24 cellular contexts compared by ENCODE assay signal in the genomic region with DNA sequence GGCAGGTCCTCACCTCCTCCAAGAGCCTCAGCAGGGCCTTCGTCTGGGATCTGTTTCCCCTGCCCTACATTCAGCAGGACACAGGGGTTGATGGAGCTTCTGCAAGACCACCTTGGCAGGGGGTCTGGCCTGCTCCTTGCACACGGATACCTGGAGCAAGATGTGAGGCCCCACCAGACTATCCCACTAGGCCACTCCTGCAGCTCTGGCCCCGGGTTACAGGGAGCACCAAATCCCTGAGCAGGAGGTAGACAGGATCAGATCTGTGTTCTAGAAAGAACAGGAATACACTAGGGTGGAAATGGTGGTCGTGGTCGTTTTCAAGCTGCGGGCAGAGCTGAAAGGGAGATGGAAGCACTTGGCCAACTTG. TPM values are rescaled to one million over a fixed set of nuclear protein-coding genes. Genes with fewer than 3 reads are reported as not detected.
A peak's percentile ranks its signal among the peaks of the same experiment; 100 is the strongest.
DNase-seq lines count a peak whose midpoint lies in the region; ATAC-seq and TF ChIP-seq lines count a peak whose summit lies in the region.
"Had no signal": no experiment of that assay in that cellular context is flagged by ENCODE, and none has a peak within 500 bp of the region (broad histone marks: within the 10 kb centered on the region; RNA-seq: fewer than 3 reads in every experiment).

No MANE protein-coding gene starts in this region.

- peaks cover 18 to 46% (median 29%) of the 10 kb centered on the region in 4 donors for H3K4me1 Mint-ChIP-seq in CD4-positive, alpha-beta memory T cell
- peaks cover 5% of the 10 kb centered on the region for H3K4me1 Mint-ChIP-seq in endothelial cell (ENCODE audit: unreplicated experiment)

- ATAC-seq in HG02870 (IDR thresholded peaks at IDR 0.05; ENCODE audit: unreplicated experiment) (no peak), GM18502 (IDR thresholded peaks at IDR 0.05; ENCODE audit: poor library complexity, unreplicated experiment) (no peak)
- ATAC-seq: WTC11 had no signal

- H3K9me3 Mint-ChIP-seq in CD4-positive, alpha-beta memory T cell, result no peaks in the 10 kb centered on the region
- H3K9me3 Mint-ChIP-seq in endothelial cell (ENCODE audit: unreplicated experiment), result no peaks in the 10 kb centered on the region
- H3K9me3 Mint-ChIP-seq: activated naive CD8-positive, alpha-beta T cell treated with anti-CD3 and anti-CD28 coated beads, Interleukin-2, amount 10 ng/mL, durations not matched to agents 7 days and 5 days; WTC11 had no signal

- CTCF ChIA-PET in CD4-positive, alpha-beta memory T cell (lab: Charles Lee; ENCODE audit: partially characterized antibody), result interaction anchor here (1.0 kb wide), 1 partner anchor 68 kb away, joined by 4 read pairs; no protein-coding TSS in a partner anchor
- CTCF ChIA-PET in RWPE1 (lab: Yijun Ruan, JAX), result interaction anchor here (0.6 to 1.1 kb wide), 3 partner anchors 77 to 369 kb away, joined by 4 read pairs; no protein-coding TSS in a partner anchor

- POLR2A ChIA-PET in CD4-positive, alpha-beta memory T cell (lab: Charles Lee; ENCODE audit: partially characterized antibody), result interaction anchor here (0.8 to 2.8 kb wide), 10 partner anchors 12 to 156 kb away, joined by 3 to 16 read pairs (median 6); a partner anchor contains a TSS
- POLR2A ChIA-PET in RWPE1 (lab: Yijun Ruan, JAX; ENCODE audit: low non-redundant PET), result no interaction called here

- no peak for DNase-seq in CD4-positive, alpha-beta memory T cell
- DNase-seq in RWPE1 (ENCODE audit: low spot score) (no peak), endothelial cell (ENCODE audit: low spot score) (no peak), caudate nucleus (lab: John Stamatoyannopoulos, UW) (no peak)
- DNase-seq: ACHN; activated naive CD8-positive, alpha-beta T cell treated with anti-CD3 and anti-CD28 coated beads, Interleukin-2, amount 10 ng/mL, durations not matched to agents 7 days and 5 days; DMS 273 treated with DMSO at 0.1 percent for 48 hours; KBM-7; mammary epithelial cell; MM.1S; NCI-H1436; NCI-H2107; NCI-H446; occipital lobe; retina; small intestine; stimulated activated CD4-positive, alpha-beta T cell treated with anti-CD3 and anti-CD28 coated beads, Interleukin-2, amount 100 ng/mL, for 24 hours; T-helper 9 cell had no signal

- peaks cover 25% of the 10 kb centered on the region for H3K36me3 ChIP-seq in CD4-positive, alpha-beta memory T cell (ENCODE audit: insufficient read depth, low read length)
- H3K36me3 ChIP-seq in neutrophil, result peaks cover 52% of the 10 kb centered on the region

- H3K9me3 ChIP-seq in CD4-positive, alpha-beta memory T cell (ENCODE audit: control insufficient read depth in 1 of 2, low read length in 2 of 2), result no peaks in the 10 kb centered on the region
- no peaks in the 10 kb centered on the region for H3K9me3 ChIP-seq in neutrophil
- H3K9me3 ChIP-seq: BLaER1 had no signal

- no peaks in the 10 kb centered on the region for H3K27me3 ChIP-seq in CD4-positive, alpha-beta memory T cell (ENCODE audit: insufficient read depth, low read length)
- no peaks in the 10 kb centered on the region for H3K27me3 ChIP-seq in neutrophil
- H3K27me3 ChIP-seq: BLaER1 had no signal

- intact Hi-C loops in CD4-positive, alpha-beta memory T cell (cut with micrococcal nuclease), result loop anchor here (5.0 to 10.0 kb wide), 3 partner anchors 39 to 369 kb away; a partner anchor contains a TSS

- peaks cover 6 to 26% of the 10 kb centered on the region in 2 donors for H3K36me3 Mint-ChIP-seq in CD4-positive, alpha-beta memory T cell
- H3K36me3 Mint-ChIP-seq in endothelial cell (ENCODE audit: low read depth, unreplicated experiment), result peaks cover 47% of the 10 kb centered on the region

- peak overlapping the region in 4 of 7 donors; percentile 31 to 81 (median 48) for H3K27ac Mint-ChIP-seq in CD4-positive, alpha-beta memory T cell
- H3K27ac Mint-ChIP-seq in endothelial cell (ENCODE audit: unreplicated experiment), result peak overlapping the region; percentile 38

- H3K4me3 ChIP-seq in CD4-positive, alpha-beta memory T cell (ENCODE audit: low read length in 2 of 2), result no peak overlapping the region
- H3K4me3 ChIP-seq in neutrophil (ENCODE audit: low read depth in 1 of 2, low read length in 1 of 2), result no peak overlapping the region
- H3K4me3 ChIP-seq: BLaER1 had no signal

- TF ChIP-seq CTCF in RWPE1 (conservative IDR thresholded peaks at IDR 0.05; ENCODE audit: low read depth) (no peak), endothelial cell (IDR thresholded peaks at IDR 0.05; ENCODE audit: unreplicated experiment) (no peak), neutrophil (IDR thresholded peaks at IDR 0.05) (no peak)

- H3K4me1 ChIP-seq in CD4-positive, alpha-beta memory T cell (ENCODE audit: insufficient read depth, low read length), result peaks cover 20% of the 10 kb centered on the region
- no peaks in the 10 kb centered on the region for H3K4me1 ChIP-seq in neutrophil (ENCODE audit: control insufficient read depth in 1 of 2, insufficient read depth in 1 of 2, low read depth in 1 of 2, low read length in 1 of 2)

- no peak overlapping the region for H3K4me3 Mint-ChIP-seq in CD4-positive, alpha-beta memory T cell
- no peak overlapping the region for H3K4me3 Mint-ChIP-seq in endothelial cell (ENCODE audit: unreplicated experiment)
- H3K4me3 Mint-ChIP-seq: activated naive CD8-positive, alpha-beta T cell treated with anti-CD3 and anti-CD28 coated beads, Interleukin-2, amount 10 ng/mL, durations not matched to agents 7 days and 5 days; WTC11 had no signal

- no peaks in the 10 kb centered on the region for H3K27me3 Mint-ChIP-seq in CD4-positive, alpha-beta memory T cell
- H3K27me3 Mint-ChIP-seq in endothelial cell (ENCODE audit: unreplicated experiment), result peaks cover 18% of the 10 kb centered on the region
- H3K27me3 Mint-ChIP-seq: activated naive CD8-positive, alpha-beta T cell treated with anti-CD3 and anti-CD28 coated beads, Interleukin-2, amount 10 ng/mL, durations not matched to agents 7 days and 5 days had no signal

- H3K27ac ChIP-seq in CD4-positive, alpha-beta memory T cell (ENCODE audit: low read depth, low read length), result no peak overlapping the region
- H3K27ac ChIP-seq in RWPE1 (peak overlapping the region; percentile 42), neutrophil (peak overlapping the region; percentile 42), caudate nucleus (ENCODE audit: low read depth, low read length) (no peak overlapping the region)
- H3K27ac ChIP-seq: BLaER1 had no signal

RNA-seq across cellular contexts. Expression of a gene that starts 33.5 kb away (rescaled TPM):
- 1 to 10 TPM; 2.1 to 3.0 TPM for total RNA-seq in CD4-positive, alpha-beta memory T cell
- under 1 TPM; 0.34 to 0.56 TPM for polyA plus RNA-seq in CD4-positive, alpha-beta memory T cell
- 45.0 TPM for total RNA-seq in endothelial cell (ENCODE audit: unreplicated experiment)

RNA-seq across cellular contexts. Expression of a gene that starts 38.8 kb away (rescaled TPM):
- total RNA-seq in CD4-positive, alpha-beta memory T cell, result 100 to 1,000 TPM; 476 to 507 TPM
- 10 to 100 TPM; 46.2 to 79.5 TPM for polyA plus RNA-seq in CD4-positive, alpha-beta memory T cell
- 79.9 TPM for total RNA-seq in endothelial cell (ENCODE audit: unreplicated experiment)

RNA-seq across cellular contexts. Expression of a gene that starts 45.5 kb away (rescaled TPM):
- under 1 TPM; 0.55 to 0.75 TPM for total RNA-seq in CD4-positive, alpha-beta memory T cell
- not detected for polyA plus RNA-seq in CD4-positive, alpha-beta memory T cell
- total RNA-seq in endothelial cell (ENCODE audit: unreplicated experiment), result 0.28 TPM
- total RNA-seq: glomerular endothelial cell, mammary epithelial cell had no signal
- polyA plus RNA-seq: mammary epithelial cell had no signal

Comparison
In these comparisons a context has a peak if more than half of its experiments do, and no peak if none do; other contexts are left out.
1. H3K27ac ChIP-seq: peak in RWPE1 (single experiment) and neutrophil (single experiment); none in CD4-positive, alpha-beta memory T cell (single experiment) and caudate nucleus (single experiment).
2. RNA of a gene that starts 33.5 kb away (total RNA-seq): 45.0 TPM in endothelial cell (single experiment); 2.1 to 3.0 TPM in CD4-positive, alpha-beta memory T cell; every median in the first group is over 10 times any median in the second.